ENCODE assay signal across 1 cellular context in the genomic region with DNA sequence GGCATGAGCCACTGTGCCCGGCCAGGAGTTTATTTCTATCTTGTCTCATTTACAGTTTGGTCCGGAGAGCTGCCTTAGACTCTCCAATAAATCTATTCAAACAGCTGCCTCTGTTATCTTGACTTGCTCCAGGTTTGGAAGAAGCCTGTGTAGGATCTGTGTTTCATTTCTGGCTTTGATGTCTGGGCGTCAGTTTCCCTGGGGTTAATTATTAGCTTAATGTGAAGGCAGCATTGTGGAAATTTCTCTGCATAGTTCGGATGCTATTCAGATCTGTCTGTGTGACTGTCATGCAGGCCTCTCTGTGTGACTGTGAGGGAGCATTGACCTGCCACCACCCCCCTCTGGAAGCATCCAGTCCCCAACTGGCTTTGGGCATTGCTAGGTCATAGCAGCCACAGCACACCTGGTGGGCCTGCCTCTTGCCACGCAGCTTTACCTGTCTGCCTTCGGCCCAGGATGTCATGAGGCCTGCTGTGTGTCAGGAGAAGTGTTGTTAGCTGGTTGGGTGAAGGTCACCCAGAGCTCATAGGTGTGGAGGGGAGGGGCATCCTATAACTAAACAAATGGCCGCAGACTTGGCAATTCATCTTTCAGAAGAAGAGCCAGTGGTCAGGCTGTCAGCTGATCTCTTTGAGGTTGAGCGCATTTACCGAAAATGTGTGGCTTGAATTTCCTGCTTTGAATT.
TF ChIP-seq lines count a peak whose summit lies in the region.

No MANE protein-coding gene starts in this region.

TF ChIP-seq in HepG2, 621 proteins besides CTCF, POLR2A, EP300 and RAD21 (continued from another document and continues in another):
- TF ChIP-seq, protein P1, sequence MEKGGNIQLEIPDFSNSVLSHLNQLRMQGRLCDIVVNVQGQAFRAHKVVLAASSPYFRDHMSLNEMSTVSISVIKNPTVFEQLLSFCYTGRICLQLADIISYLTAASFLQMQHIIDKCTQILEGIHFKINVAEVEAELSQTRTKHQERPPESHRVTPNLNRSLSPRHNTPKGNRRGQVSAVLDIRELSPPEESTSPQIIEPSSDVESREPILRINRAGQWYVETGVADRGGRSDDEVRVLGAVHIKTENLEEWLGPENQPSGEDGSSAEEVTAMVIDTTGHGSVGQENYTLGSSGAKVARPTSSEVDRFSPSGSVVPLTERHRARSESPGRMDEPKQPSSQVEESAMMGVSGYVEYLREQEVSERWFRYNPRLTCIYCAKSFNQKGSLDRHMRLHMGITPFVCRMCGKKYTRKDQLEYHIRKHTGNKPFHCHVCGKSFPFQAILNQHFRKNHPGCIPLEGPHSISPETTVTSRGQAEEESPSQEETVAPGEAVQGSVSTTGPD (CRISPR knock-in tag; IDR thresholded peaks at IDR 0.05): no peak
- TF ChIP-seq ZNF331 (CRISPR knock-in tag; IDR thresholded peaks at IDR 0.05) (no peak; the same call in 1 of the 2 replicates), TRIM24 (CRISPR knock-in tag; IDR thresholded peaks at IDR 0.05) (no peak), ZNF30 (CRISPR knock-in tag; IDR thresholded peaks at IDR 0.05) (no peak), SNRNP70 (IDR thresholded peaks at IDR 0.05; ENCODE audit: low read depth, low read length) (no peak), ZNF296 (CRISPR knock-in tag; conservative IDR thresholded peaks at IDR 0.05) (no peak), KDM2A (CRISPR knock-in tag; IDR thresholded peaks at IDR 0.05; ENCODE audit: borderline replicate concordance, low read depth) (no peak), ZNF670 (CRISPR knock-in tag; IDR thresholded peaks at IDR 0.05; ENCODE audit: borderline replicate concordance) (no peak), DMAP1 (CRISPR knock-in tag; IDR thresholded peaks at IDR 0.05) (no peak; the same call in 1 of the 2 replicates), ZNF614 (CRISPR knock-in tag; IDR thresholded peaks at IDR 0.05; ENCODE audit: borderline replicate concordance) (peak; percentile 28; the same call in 1 of the 2 replicates), GATAD2A (CRISPR knock-in tag; IDR thresholded peaks at IDR 0.05) (peak; percentile 78), KLF11 (CRISPR knock-in tag; IDR thresholded peaks at IDR 0.05) (no peak), ZFAT (CRISPR knock-in tag; conservative IDR thresholded peaks at IDR 0.05) (no peak), SATB2 (CRISPR knock-in tag; IDR thresholded peaks at IDR 0.05) (no peak), HNRNPK (IDR thresholded peaks at IDR 0.05; ENCODE audit: low read depth, low read length, poor library complexity, severe bottlenecking) (no peak), ZNF160 (CRISPR knock-in tag; IDR thresholded peaks at IDR 0.05) (no peak), ZNF616 (CRISPR knock-in tag; IDR thresholded peaks at IDR 0.05; ENCODE audit: low read depth) (no peak; the same call in 1 of the 2 replicates), NCOA2 (CRISPR knock-in tag; IDR thresholded peaks at IDR 0.05) (peak; percentile 77), ZNF143 (CRISPR knock-in tag; IDR thresholded peaks at IDR 0.05) (no peak), PRMT3 (CRISPR knock-in tag; IDR thresholded peaks at IDR 0.05; ENCODE audit: borderline replicate concordance, low read depth) (no peak; the same call in 1 of the 2 replicates), ZSCAN29 (CRISPR knock-in tag; conservative IDR thresholded peaks at IDR 0.05) (0 out of 2 replicates have a peak, but pooled peaks have one; percentile 40), ISL2 (CRISPR knock-in tag; IDR thresholded peaks at IDR 0.05) (0 out of 2 replicates have a peak, but pooled peaks have one; percentile 16), NCOA1 (CRISPR knock-in tag; IDR thresholded peaks at IDR 0.05) (no peak), ZNF335 (CRISPR knock-in tag; IDR thresholded peaks at IDR 0.05) (no peak; the same call in 1 of the 2 replicates), DR1 (CRISPR knock-in tag; IDR thresholded peaks at IDR 0.05) (no peak), ZNF121 (CRISPR knock-in tag; IDR thresholded peaks at IDR 0.05) (no peak), ZNF251 (CRISPR knock-in tag; IDR thresholded peaks at IDR 0.05) (no peak), JUN (CRISPR knock-in tag; IDR thresholded peaks at IDR 0.05) (no peak), FOXK2 (IDR thresholded peaks at IDR 0.05) (no peak), SMARCE1 (IDR thresholded peaks at IDR 0.05; ENCODE audit: borderline replicate concordance) (no peak), ZNF496 (CRISPR knock-in tag; IDR thresholded peaks at IDR 0.05; ENCODE audit: insufficient replicate concordance) (no peak), ZNF768 (CRISPR knock-in tag; IDR thresholded peaks at IDR 0.05) (peak; percentile 71), GLI4 (CRISPR knock-in tag; IDR thresholded peaks at IDR 0.05; ENCODE audit: borderline replicate concordance) (no peak), ZEB1 (IDR thresholded peaks at IDR 0.05; ENCODE audit: insufficient replicate concordance, low read depth) (peak; percentile 99), SKI (IDR thresholded peaks at IDR 0.05; ENCODE audit: partially characterized antibody) (peak; percentile 61), ZC3H4 (CRISPR knock-in tag; IDR thresholded peaks at IDR 0.05; ENCODE audit: borderline replicate concordance) (peak; percentile 71; the same call in 1 of the 2 replicates), ZNF282 (IDR thresholded peaks at IDR 0.05; ENCODE audit: partially characterized antibody) (no peak), ZFP36 (IDR thresholded peaks at IDR 0.05; ENCODE audit: borderline replicate concordance, low read depth, low read length, partially characterized antibody) (no peak)
- TF ChIP-seq, protein P2, sequence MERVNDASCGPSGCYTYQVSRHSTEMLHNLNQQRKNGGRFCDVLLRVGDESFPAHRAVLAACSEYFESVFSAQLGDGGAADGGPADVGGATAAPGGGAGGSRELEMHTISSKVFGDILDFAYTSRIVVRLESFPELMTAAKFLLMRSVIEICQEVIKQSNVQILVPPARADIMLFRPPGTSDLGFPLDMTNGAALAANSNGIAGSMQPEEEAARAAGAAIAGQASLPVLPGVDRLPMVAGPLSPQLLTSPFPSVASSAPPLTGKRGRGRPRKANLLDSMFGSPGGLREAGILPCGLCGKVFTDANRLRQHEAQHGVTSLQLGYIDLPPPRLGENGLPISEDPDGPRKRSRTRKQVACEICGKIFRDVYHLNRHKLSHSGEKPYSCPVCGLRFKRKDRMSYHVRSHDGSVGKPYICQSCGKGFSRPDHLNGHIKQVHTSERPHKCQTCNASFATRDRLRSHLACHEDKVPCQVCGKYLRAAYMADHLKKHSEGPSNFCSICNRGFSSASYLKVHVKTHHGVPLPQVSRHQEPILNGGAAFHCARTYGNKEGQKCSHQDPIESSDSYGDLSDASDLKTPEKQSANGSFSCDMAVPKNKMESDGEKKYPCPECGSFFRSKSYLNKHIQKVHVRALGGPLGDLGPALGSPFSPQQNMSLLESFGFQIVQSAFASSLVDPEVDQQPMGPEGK (CRISPR knock-in tag; IDR thresholded peaks at IDR 0.05): peak; percentile 66
- TF ChIP-seq, protein P3, sequence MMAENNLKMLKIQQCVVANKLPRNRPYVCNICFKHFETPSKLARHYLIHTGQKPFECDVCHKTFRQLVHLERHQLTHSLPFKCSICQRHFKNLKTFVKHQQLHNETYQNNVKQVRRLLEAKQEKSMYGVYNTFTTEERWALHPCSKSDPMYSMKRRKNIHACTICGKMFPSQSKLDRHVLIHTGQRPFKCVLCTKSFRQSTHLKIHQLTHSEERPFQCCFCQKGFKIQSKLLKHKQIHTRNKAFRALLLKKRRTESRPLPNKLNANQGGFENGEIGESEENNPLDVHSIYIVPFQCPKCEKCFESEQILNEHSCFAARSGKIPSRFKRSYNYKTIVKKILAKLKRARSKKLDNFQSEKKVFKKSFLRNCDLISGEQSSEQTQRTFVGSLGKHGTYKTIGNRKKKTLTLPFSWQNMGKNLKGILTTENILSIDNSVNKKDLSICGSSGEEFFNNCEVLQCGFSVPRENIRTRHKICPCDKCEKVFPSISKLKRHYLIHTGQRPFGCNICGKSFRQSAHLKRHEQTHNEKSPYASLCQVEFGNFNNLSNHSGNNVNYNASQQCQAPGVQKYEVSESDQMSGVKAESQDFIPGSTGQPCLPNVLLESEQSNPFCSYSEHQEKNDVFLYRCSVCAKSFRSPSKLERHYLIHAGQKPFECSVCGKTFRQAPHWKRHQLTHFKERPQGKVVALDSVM (CRISPR knock-in tag; IDR thresholded peaks at IDR 0.05): peak; percentile 44
- TF ChIP-seq, protein P4, sequence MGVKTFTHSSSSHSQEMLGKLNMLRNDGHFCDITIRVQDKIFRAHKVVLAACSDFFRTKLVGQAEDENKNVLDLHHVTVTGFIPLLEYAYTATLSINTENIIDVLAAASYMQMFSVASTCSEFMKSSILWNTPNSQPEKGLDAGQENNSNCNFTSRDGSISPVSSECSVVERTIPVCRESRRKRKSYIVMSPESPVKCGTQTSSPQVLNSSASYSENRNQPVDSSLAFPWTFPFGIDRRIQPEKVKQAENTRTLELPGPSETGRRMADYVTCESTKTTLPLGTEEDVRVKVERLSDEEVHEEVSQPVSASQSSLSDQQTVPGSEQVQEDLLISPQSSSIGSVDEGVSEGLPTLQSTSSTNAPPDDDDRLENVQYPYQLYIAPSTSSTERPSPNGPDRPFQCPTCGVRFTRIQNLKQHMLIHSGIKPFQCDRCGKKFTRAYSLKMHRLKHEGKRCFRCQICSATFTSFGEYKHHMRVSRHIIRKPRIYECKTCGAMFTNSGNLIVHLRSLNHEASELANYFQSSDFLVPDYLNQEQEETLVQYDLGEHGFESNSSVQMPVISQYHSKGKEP (CRISPR knock-in tag; IDR thresholded peaks at IDR 0.05): no peak
- TF ChIP-seq, protein P5, sequence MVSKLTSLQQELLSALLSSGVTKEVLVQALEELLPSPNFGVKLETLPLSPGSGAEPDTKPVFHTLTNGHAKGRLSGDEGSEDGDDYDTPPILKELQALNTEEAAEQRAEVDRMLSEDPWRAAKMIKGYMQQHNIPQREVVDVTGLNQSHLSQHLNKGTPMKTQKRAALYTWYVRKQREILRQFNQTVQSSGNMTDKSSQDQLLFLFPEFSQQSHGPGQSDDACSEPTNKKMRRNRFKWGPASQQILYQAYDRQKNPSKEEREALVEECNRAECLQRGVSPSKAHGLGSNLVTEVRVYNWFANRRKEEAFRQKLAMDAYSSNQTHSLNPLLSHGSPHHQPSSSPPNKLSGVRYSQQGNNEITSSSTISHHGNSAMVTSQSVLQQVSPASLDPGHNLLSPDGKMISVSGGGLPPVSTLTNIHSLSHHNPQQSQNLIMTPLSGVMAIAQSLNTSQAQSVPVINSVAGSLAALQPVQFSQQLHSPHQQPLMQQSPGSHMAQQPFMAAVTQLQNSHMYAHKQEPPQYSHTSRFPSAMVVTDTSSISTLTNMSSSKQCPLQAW (CRISPR knock-in tag; IDR thresholded peaks at IDR 0.05): peak; percentile 98
- TF ChIP-seq, protein P6, sequence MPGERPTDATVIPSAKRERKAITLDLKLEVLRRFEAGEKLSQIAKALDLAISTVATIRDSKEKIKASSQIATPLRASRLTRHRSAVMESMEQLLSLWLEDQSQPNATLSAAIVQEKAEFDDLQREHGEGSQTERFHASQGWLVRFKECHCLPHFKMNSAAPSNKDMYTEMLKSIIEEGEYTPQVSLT (CRISPR knock-in tag; IDR thresholded peaks at IDR 0.05; ENCODE audit: borderline replicate concordance, low read depth): no peak
- TF ChIP-seq, protein P7, sequence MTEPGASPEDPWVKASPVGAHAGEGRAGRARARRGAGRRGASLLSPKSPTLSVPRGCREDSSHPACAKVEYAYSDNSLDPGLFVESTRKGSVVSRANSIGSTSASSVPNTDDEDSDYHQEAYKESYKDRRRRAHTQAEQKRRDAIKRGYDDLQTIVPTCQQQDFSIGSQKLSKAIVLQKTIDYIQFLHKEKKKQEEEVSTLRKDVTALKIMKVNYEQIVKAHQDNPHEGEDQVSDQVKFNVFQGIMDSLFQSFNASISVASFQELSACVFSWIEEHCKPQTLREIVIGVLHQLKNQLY (CRISPR knock-in tag; IDR thresholded peaks at IDR 0.05): no peak; the same call in 1 of the 2 replicates
- TF ChIP-seq, protein P8, sequence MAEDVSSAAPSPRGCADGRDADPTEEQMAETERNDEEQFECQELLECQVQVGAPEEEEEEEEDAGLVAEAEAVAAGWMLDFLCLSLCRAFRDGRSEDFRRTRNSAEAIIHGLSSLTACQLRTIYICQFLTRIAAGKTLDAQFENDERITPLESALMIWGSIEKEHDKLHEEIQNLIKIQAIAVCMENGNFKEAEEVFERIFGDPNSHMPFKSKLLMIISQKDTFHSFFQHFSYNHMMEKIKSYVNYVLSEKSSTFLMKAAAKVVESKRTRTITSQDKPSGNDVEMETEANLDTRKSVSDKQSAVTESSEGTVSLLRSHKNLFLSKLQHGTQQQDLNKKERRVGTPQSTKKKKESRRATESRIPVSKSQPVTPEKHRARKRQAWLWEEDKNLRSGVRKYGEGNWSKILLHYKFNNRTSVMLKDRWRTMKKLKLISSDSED (CRISPR knock-in tag; IDR thresholded peaks at IDR 0.05): no peak
- TF ChIP-seq, protein P9, sequence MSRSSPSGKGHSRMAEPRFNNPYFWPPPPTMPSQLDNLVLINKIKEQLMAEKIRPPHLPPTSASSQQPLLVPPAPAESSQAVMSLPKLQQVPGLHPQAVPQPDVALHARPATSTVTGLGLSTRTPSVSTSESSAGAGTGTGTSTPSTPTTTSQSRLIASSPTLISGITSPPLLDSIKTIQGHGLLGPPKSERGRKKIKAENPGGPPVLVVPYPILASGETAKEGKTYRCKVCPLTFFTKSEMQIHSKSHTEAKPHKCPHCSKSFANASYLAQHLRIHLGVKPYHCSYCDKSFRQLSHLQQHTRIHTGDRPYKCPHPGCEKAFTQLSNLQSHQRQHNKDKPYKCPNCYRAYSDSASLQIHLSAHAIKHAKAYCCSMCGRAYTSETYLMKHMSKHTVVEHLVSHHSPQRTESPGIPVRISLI (CRISPR knock-in tag; IDR thresholded peaks at IDR 0.05; ENCODE audit: borderline replicate concordance): no peak
- TF ChIP-seq, protein P10, sequence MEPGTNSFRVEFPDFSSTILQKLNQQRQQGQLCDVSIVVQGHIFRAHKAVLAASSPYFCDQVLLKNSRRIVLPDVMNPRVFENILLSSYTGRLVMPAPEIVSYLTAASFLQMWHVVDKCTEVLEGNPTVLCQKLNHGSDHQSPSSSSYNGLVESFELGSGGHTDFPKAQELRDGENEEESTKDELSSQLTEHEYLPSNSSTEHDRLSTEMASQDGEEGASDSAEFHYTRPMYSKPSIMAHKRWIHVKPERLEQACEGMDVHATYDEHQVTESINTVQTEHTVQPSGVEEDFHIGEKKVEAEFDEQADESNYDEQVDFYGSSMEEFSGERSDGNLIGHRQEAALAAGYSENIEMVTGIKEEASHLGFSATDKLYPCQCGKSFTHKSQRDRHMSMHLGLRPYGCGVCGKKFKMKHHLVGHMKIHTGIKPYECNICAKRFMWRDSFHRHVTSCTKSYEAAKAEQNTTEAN (CRISPR knock-in tag; conservative IDR thresholded peaks at IDR 0.05): no peak
- TF ChIP-seq, protein P11, sequence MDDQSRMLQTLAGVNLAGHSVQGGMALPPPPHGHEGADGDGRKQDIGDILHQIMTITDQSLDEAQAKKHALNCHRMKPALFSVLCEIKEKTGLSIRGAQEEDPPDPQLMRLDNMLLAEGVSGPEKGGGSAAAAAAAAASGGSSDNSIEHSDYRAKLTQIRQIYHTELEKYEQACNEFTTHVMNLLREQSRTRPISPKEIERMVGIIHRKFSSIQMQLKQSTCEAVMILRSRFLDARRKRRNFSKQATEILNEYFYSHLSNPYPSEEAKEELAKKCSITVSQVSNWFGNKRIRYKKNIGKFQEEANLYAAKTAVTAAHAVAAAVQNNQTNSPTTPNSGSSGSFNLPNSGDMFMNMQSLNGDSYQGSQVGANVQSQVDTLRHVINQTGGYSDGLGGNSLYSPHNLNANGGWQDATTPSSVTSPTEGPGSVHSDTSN (CRISPR knock-in tag; IDR thresholded peaks at IDR 0.05; ENCODE audit: borderline replicate concordance): no peak
